Comparison of ENCODE assay signal across 1 cellular context in the genomic region with DNA sequence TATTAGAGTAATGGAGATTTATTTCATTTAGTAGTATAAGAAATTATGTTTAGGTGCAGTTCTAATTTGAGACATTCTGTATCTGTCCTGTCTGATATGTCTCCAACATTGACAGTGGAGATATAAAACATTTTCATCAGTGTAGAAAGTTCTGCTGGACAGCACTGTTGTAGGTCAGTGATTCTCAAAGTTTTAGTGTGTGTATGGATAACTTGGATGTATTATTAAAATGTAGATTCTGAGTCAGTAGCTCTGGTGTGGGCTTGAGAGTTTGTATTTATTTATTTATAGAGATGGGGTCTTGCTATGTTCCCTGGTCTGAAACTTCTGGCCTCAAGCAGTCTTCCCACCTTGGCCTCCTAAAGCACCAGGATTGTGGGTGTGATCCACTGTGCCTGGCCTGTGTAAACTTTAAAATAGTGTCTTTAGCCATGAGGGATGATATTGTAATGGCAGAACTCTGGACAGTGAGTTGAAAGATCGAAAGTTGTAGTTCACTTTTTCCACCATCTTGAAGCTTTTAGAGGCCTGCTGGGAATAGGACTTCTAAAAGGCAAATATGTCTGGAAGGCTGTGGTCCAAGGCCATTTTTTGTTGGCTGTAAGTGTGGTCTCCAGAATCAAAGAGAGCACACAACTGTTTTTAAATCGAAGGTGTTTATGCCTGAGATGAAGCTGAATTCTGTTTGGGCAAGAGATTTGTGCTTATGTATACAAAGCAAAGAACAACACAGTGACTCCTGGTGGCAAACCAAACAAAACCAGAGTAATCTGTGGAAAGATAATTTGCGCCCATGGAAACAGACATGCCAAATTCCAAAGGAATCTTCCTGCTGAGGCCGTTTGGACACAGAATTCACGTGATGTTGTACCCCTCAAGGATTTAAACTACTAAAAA.
TF ChIP-seq lines count a peak whose summit lies in the region.

No MANE protein-coding gene starts in this region.

TF ChIP-seq in GM12878, 131 proteins besides CTCF, POLR2A, EP300 and RAD21 (continued from another document):
- TF ChIP-seq MTA2 (IDR thresholded peaks at IDR 0.05; ENCODE audit: low read depth) (no peak), ZNF207 (IDR thresholded peaks at IDR 0.05; ENCODE audit: borderline replicate concordance) (no peak), JUNB (IDR thresholded peaks at IDR 0.05) (no peak), SRF (IDR thresholded peaks at IDR 0.05; ENCODE audit: low read depth in 2 of 2, low read length in 2 of 2) (no peak), SMAD5 (IDR thresholded peaks at IDR 0.05; ENCODE audit: low read depth) (no peak), SMC3 (IDR thresholded peaks at IDR 0.05; ENCODE audit: borderline replicate concordance, low read length) (no peak), RFX5 (IDR thresholded peaks at IDR 0.05; ENCODE audit: low read depth, low read length) (no peak), CBX5 (IDR thresholded peaks at IDR 0.05; ENCODE audit: low read depth) (no peak), WRNIP1 (IDR thresholded peaks at IDR 0.05; ENCODE audit: borderline replicate concordance, low read depth, low read length) (no peak)
- TF ChIP-seq, protein P1, sequence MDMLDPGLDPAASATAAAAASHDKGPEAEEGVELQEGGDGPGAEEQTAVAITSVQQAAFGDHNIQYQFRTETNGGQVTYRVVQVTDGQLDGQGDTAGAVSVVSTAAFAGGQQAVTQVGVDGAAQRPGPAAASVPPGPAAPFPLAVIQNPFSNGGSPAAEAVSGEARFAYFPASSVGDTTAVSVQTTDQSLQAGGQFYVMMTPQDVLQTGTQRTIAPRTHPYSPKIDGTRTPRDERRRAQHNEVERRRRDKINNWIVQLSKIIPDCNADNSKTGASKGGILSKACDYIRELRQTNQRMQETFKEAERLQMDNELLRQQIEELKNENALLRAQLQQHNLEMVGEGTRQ (IDR thresholded peaks at IDR 0.05; ENCODE audit: borderline replicate concordance, low read depth, low read length), result no peak
- TF ChIP-seq, protein P2, sequence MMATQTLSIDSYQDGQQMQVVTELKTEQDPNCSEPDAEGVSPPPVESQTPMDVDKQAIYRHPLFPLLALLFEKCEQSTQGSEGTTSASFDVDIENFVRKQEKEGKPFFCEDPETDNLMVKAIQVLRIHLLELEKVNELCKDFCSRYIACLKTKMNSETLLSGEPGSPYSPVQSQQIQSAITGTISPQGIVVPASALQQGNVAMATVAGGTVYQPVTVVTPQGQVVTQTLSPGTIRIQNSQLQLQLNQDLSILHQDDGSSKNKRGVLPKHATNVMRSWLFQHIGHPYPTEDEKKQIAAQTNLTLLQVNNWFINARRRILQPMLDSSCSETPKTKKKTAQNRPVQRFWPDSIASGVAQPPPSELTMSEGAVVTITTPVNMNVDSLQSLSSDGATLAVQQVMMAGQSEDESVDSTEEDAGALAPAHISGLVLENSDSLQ (IDR thresholded peaks at IDR 0.05), result no peak
